ENCODE assay signal across 8 cellular contexts in the genomic region with DNA sequence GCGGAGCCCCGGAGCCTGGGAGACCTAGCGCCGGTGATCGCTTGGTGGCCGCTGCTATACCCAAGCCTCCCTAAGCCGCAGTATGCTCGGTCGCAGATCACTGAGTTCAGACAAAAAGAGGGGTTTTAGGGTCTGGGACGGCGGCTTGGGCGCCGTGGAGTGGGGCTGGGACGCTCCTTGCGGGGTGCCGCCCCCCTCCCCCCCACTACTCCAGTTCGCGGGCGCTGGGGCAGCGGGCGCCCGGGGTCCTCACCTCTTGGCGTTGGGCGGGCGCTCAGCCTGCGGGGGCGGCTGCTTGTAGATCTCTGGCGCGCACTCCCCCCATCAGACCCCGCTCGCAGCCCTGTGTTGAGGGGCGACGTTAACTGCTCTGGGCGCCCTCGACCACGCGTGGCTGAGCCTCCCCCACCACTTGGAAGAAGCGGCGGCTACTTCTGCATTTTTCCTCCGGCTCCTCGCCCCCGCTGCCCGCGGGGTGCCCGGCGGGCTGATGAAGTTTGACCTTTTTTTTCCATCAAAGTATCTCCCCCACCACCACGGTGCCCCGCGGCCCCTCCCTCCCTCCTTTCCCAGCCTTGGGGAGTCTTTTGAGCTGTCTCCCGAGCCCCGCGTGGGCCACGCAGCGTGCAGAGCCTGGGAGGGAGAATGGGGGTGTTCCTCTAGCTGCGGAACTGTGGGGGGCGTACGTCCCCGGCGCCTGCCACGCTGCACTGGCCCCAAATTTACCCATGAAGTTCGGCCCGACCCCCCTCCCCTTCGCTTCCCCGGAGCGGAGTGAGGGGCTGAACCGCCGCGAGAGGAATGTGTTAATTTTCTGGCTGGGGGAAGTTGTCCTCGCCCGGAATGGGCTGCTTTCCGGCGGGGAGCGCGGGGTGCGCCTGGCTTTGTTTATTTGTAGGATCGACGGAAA. TPM values are rescaled to one million over a fixed set of nuclear protein-coding genes. Genes with fewer than 3 reads are reported as not detected.
DNase-seq lines count a peak whose midpoint lies in the region; ATAC-seq, FAIRE-seq and TF ChIP-seq lines count a peak whose summit lies in the region.

No MANE protein-coding gene starts in this region.

- H3K27ac ChIP-seq in HEK293 (ENCODE audit: extremely low read depth, low read depth, low read length) (peak overlapping the region; percentile 82; the same call in 1 of the 2 replicates), pancreas (peak overlapping the region; percentile 94 to 96 (median 96))

- H3K27ac Mint-ChIP-seq in WTC11 (peak overlapping the region; percentile 98), glutamatergic neuron (ENCODE audit: unreplicated experiment) (peak overlapping the region; percentile 93)

- WGBS in pancreas, 2 donors, result 0% methylated on average over 68 to 77 of the region's 77 CpGs

- H3K4me3 Mint-ChIP-seq in WTC11, result peak overlapping the region; percentile 98
- H3K4me3 Mint-ChIP-seq in glutamatergic neuron (ENCODE audit: unreplicated experiment), result peak overlapping the region; percentile 99

- POLR2A ChIA-PET in HEK293 (lab: Yijun Ruan, JAX), result interaction anchor here (0.5 to 2.9 kb wide), 3 partner anchors 11 to 121 kb away, joined by 4 to 96 read pairs (median 11); no protein-coding TSS in a partner anchor
- POLR2A ChIA-PET in WTC11 (lab: Charles Lee), result interaction anchor here (0.6 to 3.2 kb wide), 6 partner anchors 9 to 96 kb away, joined by 3 to 54 read pairs (median 4); no protein-coding TSS in a partner anchor

- no peaks in the 10 kb centered on the region for H3K36me3 ChIP-seq in HEK293 (ENCODE audit: control insufficient read depth in 2 of 2, insufficient read depth in 1 of 2, low read length in 2 of 2)
- no peaks in the 10 kb centered on the region for H3K36me3 ChIP-seq in pancreas

- FAIRE-seq in pancreas (lab: Jason Lieb, UNC), result no peak

- H3K4me1 Mint-ChIP-seq in WTC11, result peaks cover 55% of the 10 kb centered on the region
- peaks cover 39% of the 10 kb centered on the region for H3K4me1 Mint-ChIP-seq in glutamatergic neuron (ENCODE audit: low read depth, unreplicated experiment)

- peak overlapping the region; percentile 85 for H3K4me3 ChIP-seq in AG10803 (ENCODE audit: low read length)
- peak overlapping the region; percentile 79 for H3K4me3 ChIP-seq in HEK293 (ENCODE audit: low read depth, low read length)
- peak overlapping the region; percentile 98 to 99 (median 98) for H3K4me3 ChIP-seq in pancreas

- H3K36me3 Mint-ChIP-seq in WTC11 (no peaks in the 10 kb centered on the region), glutamatergic neuron (ENCODE audit: unreplicated experiment) (no peaks in the 10 kb centered on the region)

- intact Hi-C loops in pancreas (cut with DNase I), result no loop called here

- TF ChIP-seq CTCF in AG10803 (conservative IDR thresholded peaks at IDR 0.05; ENCODE audit: low read length) (no peak), HEK293 (tag by site-specific recombination; IDR thresholded peaks at IDR 0.05) (0 out of 2 replicates have a peak, but pooled peaks have one; percentile 50), WTC11 (IDR thresholded peaks at IDR 0.05) (no peak), glutamatergic neuron (IDR thresholded peaks at IDR 0.05; ENCODE audit: partially characterized antibody, unreplicated experiment) (no peak), pancreas (IDR thresholded peaks at IDR 0.05) (no peak)

- H3K9me3 ChIP-seq in HEK293 (ENCODE audit: control insufficient read depth, insufficient read depth, low read depth, low read length) (no peaks in the 10 kb centered on the region), pancreas (no peaks in the 10 kb centered on the region)

- no peaks in the 10 kb centered on the region for H3K27me3 ChIP-seq in pancreas

- no peaks in the 10 kb centered on the region for H3K9me3 Mint-ChIP-seq in WTC11
- peaks cover 21% of the 10 kb centered on the region for H3K9me3 Mint-ChIP-seq in glutamatergic neuron (ENCODE audit: unreplicated experiment)

- CTCF ChIA-PET in HEK293 (lab: Yijun Ruan, JAX), result interaction anchor here (0.7 to 2.4 kb wide), 3 partner anchors 12 to 117 kb away, joined by 3 to 11 read pairs (median 6); no protein-coding TSS in a partner anchor
- CTCF ChIA-PET in WTC11 (lab: Charles Lee), result interaction anchor here (1.5 to 9.5 kb wide), 8 partner anchors 14 to 126 kb away, joined by 4 to 235 read pairs (median 18); no protein-coding TSS in a partner anchor

- peaks cover 28% of the 10 kb centered on the region for H3K4me1 ChIP-seq in HEK293 (ENCODE audit: control insufficient read depth, insufficient read depth, low read length)
- H3K4me1 ChIP-seq in pancreas, result peaks cover 23 to 44% (median 26%) of the 10 kb centered on the region in 3 donors

- H3K27me3 Mint-ChIP-seq in WTC11 (ENCODE audit: low read depth) (peaks cover 26% of the 10 kb centered on the region), glutamatergic neuron (ENCODE audit: unreplicated experiment) (peaks cover 23% of the 10 kb centered on the region)

- DNase-seq in AG10803 (ENCODE audit: low read depth) (no peak), WTC11 (ENCODE audit: low spot score) (peak; percentile 83), glutamatergic neuron (peak; percentile 37), pancreas (peak; percentile 41 to 79 (median 56)), mucosa of gallbladder (ENCODE audit: low spot score) (no peak)

- ATAC-seq in WTC11 (peak; percentile 2), pancreas (peak; percentile 3 to 14 (median 5)), GM21528 (IDR thresholded peaks at IDR 0.05; ENCODE audit: low FRiP score, unreplicated experiment) (no peak), GM21526 (IDR thresholded peaks at IDR 0.05; ENCODE audit: low FRiP score, unreplicated experiment) (no peak)

TF ChIP-seq in HEK293, 187 proteins besides CTCF, POLR2A, EP300 and RAD21 (continues in another document):
- TF ChIP-seq, protein P1, sequence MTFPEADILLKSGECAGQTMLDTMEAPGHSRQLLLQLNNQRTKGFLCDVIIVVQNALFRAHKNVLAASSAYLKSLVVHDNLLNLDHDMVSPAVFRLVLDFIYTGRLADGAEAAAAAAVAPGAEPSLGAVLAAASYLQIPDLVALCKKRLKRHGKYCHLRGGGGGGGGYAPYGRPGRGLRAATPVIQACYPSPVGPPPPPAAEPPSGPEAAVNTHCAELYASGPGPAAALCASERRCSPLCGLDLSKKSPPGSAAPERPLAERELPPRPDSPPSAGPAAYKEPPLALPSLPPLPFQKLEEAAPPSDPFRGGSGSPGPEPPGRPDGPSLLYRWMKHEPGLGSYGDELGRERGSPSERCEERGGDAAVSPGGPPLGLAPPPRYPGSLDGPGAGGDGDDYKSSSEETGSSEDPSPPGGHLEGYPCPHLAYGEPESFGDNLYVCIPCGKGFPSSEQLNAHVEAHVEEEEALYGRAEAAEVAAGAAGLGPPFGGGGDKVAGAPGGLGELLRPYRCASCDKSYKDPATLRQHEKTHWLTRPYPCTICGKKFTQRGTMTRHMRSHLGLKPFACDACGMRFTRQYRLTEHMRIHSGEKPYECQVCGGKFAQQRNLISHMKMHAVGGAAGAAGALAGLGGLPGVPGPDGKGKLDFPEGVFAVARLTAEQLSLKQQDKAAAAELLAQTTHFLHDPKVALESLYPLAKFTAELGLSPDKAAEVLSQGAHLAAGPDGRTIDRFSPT (tag by site-specific recombination; IDR thresholded peaks at IDR 0.05), result peak; percentile 37; the same call in 1 of the 2 replicates
- TF ChIP-seq FEZF1 (tag by site-specific recombination; IDR thresholded peaks at IDR 0.05), result no peak

TF ChIP-seq in WTC11, 78 proteins besides CTCF, POLR2A, EP300 and RAD21 (continues in another document):
- TF ChIP-seq ATF1 (CRISPR knock-in tag; IDR thresholded peaks at IDR 0.05), result no peak
- TF ChIP-seq FOXP1 (CRISPR knock-in tag; IDR thresholded peaks at IDR 0.05; ENCODE audit: borderline replicate concordance), result peak; percentile 50; the same call in 1 of the 2 replicates
- TF ChIP-seq, protein P2, sequence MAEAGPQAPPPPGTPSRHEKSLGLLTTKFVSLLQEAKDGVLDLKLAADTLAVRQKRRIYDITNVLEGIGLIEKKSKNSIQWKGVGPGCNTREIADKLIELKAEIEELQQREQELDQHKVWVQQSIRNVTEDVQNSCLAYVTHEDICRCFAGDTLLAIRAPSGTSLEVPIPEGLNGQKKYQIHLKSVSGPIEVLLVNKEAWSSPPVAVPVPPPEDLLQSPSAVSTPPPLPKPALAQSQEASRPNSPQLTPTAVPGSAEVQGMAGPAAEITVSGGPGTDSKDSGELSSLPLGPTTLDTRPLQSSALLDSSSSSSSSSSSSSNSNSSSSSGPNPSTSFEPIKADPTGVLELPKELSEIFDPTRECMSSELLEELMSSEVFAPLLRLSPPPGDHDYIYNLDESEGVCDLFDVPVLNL (CRISPR knock-in tag; IDR thresholded peaks at IDR 0.05; ENCODE audit: borderline replicate concordance, low read depth), result peak; percentile 42; the same call in 1 of the 2 replicates
- TF ChIP-seq, protein P3, sequence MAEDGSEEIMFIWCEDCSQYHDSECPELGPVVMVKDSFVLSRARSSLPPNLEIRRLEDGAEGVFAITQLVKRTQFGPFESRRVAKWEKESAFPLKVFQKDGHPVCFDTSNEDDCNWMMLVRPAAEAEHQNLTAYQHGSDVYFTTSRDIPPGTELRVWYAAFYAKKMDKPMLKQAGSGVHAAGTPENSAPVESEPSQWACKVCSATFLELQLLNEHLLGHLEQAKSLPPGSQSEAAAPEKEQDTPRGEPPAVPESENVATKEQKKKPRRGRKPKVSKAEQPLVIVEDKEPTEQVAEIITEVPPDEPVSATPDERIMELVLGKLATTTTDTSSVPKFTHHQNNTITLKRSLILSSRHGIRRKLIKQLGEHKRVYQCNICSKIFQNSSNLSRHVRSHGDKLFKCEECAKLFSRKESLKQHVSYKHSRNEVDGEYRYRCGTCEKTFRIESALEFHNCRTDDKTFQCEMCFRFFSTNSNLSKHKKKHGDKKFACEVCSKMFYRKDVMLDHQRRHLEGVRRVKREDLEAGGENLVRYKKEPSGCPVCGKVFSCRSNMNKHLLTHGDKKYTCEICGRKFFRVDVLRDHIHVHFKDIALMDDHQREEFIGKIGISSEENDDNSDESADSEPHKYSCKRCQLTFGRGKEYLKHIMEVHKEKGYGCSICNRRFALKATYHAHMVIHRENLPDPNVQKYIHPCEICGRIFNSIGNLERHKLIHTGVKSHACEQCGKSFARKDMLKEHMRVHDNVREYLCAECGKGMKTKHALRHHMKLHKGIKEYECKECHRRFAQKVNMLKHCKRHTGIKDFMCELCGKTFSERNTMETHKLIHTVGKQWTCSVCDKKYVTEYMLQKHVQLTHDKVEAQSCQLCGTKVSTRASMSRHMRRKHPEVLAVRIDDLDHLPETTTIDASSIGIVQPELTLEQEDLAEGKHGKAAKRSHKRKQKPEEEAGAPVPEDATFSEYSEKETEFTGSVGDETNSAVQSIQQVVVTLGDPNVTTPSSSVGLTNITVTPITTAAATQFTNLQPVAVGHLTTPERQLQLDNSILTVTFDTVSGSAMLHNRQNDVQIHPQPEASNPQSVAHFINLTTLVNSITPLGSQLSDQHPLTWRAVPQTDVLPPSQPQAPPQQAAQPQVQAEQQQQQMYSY (CRISPR knock-in tag; IDR thresholded peaks at IDR 0.05), result peak; percentile 74

RNA-seq across cellular contexts. Expression of a gene that starts 1.2 kb away (rescaled TPM):
- total RNA-seq in WTC11 (2021), result 77.5 to 97.2 TPM (median 78.0 TPM) in 3 replicates
- total RNA-seq in glutamatergic neuron (ENCODE audit: unreplicated experiment), result 130 TPM
- total RNA-seq in pancreas, result 10 to 100 TPM; 39.5 to 70.5 (median 45.4) TPM
- polyA plus RNA-seq in pancreas, result 10 to 100 TPM; 33.0 to 36.4 TPM
- 71.7 TPM for total RNA-seq in mucosa of gallbladder

Comparison
In these comparisons a context has a peak if more than half of its experiments do, and no peak if none do; other contexts are left out.
1. DNase-seq: peak in WTC11 (single experiment), glutamatergic neuron (single experiment) and pancreas (6 of 6); none in AG10803 (single experiment) and mucosa of gallbladder (single experiment).
2. ATAC-seq: peak in WTC11 (single experiment) and pancreas (4 of 4); none in GM21528 (single experiment) and GM21526 (single experiment).
3. Peak in every context shown above with its lines, with median percentiles within 50 percentile points of each other: H3K4me3 ChIP-seq.